ENCODE assay signal across 37 cellular contexts in the genomic region with DNA sequence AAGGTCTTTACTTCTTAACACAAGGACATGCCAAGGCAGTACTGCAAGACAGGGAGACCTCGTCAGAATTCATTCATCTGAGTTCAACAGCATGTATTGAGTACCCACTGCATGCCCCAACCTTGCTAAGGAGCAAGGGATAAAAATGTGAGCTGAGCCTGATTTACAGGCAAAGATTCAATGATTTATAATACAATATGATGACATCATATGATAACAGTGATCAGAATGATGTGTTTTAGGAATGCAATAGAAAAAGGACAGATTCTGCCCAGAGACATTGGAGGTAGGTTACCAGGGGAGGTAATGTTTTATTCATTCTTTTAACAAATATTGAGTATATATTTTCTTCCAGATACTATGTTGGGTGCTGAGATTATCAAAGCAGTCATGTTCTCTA.
DNase-seq lines count a peak whose midpoint lies in the region; ATAC-seq, FAIRE-seq and TF ChIP-seq lines count a peak whose summit lies in the region.
"Had no signal": no experiment of that assay in that cellular context is flagged by ENCODE, and none has a peak within 500 bp of the region (broad histone marks: within the 10 kb centered on the region; RNA-seq: fewer than 3 reads in every experiment).

No MANE protein-coding gene starts in this region.

- H3K36me3 Mint-ChIP-seq in activated CD8-positive, alpha-beta T cell treated with anti-CD3 and anti-CD28 coated beads for 36 hours (ENCODE audit: low read depth) = no peaks in the 10 kb centered on the region
- H3K36me3 Mint-ChIP-seq: CD14-positive monocyte; CD4-positive, alpha-beta memory T cell; CD4-positive, CD25-positive, alpha-beta regulatory T cell; CD8-positive, alpha-beta memory T cell; CD8-positive, alpha-beta T cell had no signal

- H3K9me3 Mint-ChIP-seq in activated CD8-positive, alpha-beta T cell treated with anti-CD3 and anti-CD28 coated beads for 36 hours = no peaks in the 10 kb centered on the region
- H3K9me3 Mint-ChIP-seq: CD14-positive monocyte; CD4-positive, alpha-beta T cell; CD4-positive, CD25-positive, alpha-beta regulatory T cell; CD8-positive, alpha-beta memory T cell; CD8-positive, alpha-beta T cell had no signal

- DNase-seq in HepG2 (ENCODE audit: low spot score) = no peak
- no peak for DNase-seq in right lobe of liver
- no peak for DNase-seq in SJCRH30
- DNase-seq in GM12878 (ENCODE audit: low read depth, low spot score) = no peak
- DNase-seq in activated T-cell treated with anti-CD3 and anti-CD28 coated beads, Interleukin-2, amount 50 U/mL, for 48 hours = no peak
- DNase-seq in Right ventricle myocardium inferior (ENCODE audit: missing footprints) = no peak
- DNase-seq in activated CD8-positive, alpha-beta T cell treated with anti-CD3 and anti-CD28 coated beads for 36 hours = no peak
- DNase-seq: 8988T; ACHN; AML-193; BE2C; C1 segment of cervical spinal cord; Caco-2; Calu3; CD4-positive, alpha-beta memory T cell; CD4-positive, alpha-beta T cell; CD4-positive, CD25-positive, alpha-beta regulatory T cell; CD8-positive, alpha-beta memory T cell; CD8-positive, alpha-beta T cell; COR-L47; DMS 273 treated with DMSO at 0.1 percent for 48 hours; DMS153; DMS53; DMS79; DMS79 treated with DMSO at 0.1 percent for 48 hours; DND-41; EL had no signal

- H2AFZ ChIP-seq in HepG2 (ENCODE audit: low read length) (no peak overlapping the region), GM12878 (ENCODE audit: control insufficient read depth, low read depth, low read length) (no peak overlapping the region)

- intact Hi-C loops in HepG2 (cut with micrococcal nuclease; ENCODE audit: unreplicated experiment) (no loop called here), right lobe of liver (cut with DNase I) (no loop called here), GM12878 (cut with micrococcal nuclease; ENCODE audit: unreplicated experiment) (no loop called here), Right ventricle myocardium inferior (cut with DNase I) (loop anchor here (10.0 kb wide), 1 partner anchor 128 kb away; no protein-coding TSS in a partner anchor)
- intact Hi-C loops in activated CD8-positive, alpha-beta T cell treated with anti-CD3 and anti-CD28 coated beads for 36 hours (cut with micrococcal nuclease) = no loop called here

- no peaks in the 10 kb centered on the region for H4K20me1 ChIP-seq in HepG2 (ENCODE audit: insufficient read depth, low read length)
- H4K20me1 ChIP-seq in GM12878 (ENCODE audit: control insufficient read depth, insufficient read depth) = no peaks in the 10 kb centered on the region
- H4K20me1 ChIP-seq: BLaER1; BLaER1 treated with 17β-estradiol and CSF1 and Interleukin-3, amounts not matched to agents 10 nM and 100 nM had no signal

- POLR2A ChIA-PET in HepG2 (lab: Yijun Ruan, JAX) (no interaction called here), HEK293 (lab: Yijun Ruan, JAX) (interaction anchor here (0.6 kb wide), 1 partner anchor 1266 kb away, joined by 3 read pairs; no protein-coding TSS in a partner anchor), GM12878 (lab: Charles Lee) (interaction anchor here (0.6 kb wide), 1 partner anchor 645 kb away, joined by 7 read pairs; no protein-coding TSS in a partner anchor)
- POLR2A ChIA-PET in activated CD8-positive, alpha-beta T cell treated with anti-CD3 and anti-CD28 coated beads for 36 hours (lab: Charles Lee) = no interaction called here

- H3K27me3 ChIP-seq in HepG2 (ENCODE audit: control insufficient read depth in 1 of 2, insufficient read depth in 2 of 2, low read length in 2 of 2) (peaks cover 0 to 3% of the 10 kb centered on the region in 2 experiments; a peak in 2 of 5 replicates), right lobe of liver (no peaks in the 10 kb centered on the region), SJCRH30 (no peaks in the 10 kb centered on the region), GM12878 (replicated peaks in 1 of 2; ENCODE audit: control insufficient read depth in 2 of 2, insufficient read depth in 2 of 2, low read length in 1 of 2) (no peaks in the 10 kb centered on the region)
- H3K27me3 ChIP-seq: BE2C; BLaER1; BLaER1 treated with 17β-estradiol and CSF1 and Interleukin-3, amounts not matched to agents 10 nM and 100 nM had no signal

- SMC1A ChIA-PET in GM12878 (lab: Charles Lee; ENCODE audit: uncharacterized antibody, unreplicated experiment) = interaction anchor here (0.7 to 1.5 kb wide), 3 partner anchors 14 to 226 kb away, joined by 3 to 4 read pairs (median 3); no protein-coding TSS in a partner anchor

- in situ Hi-C loops in HepG2 (cut with HindIII; ENCODE audit: extremely low pct_ligation_motif_present, low pct_unique_long_range_greater_than_20kb) = no loop called here
- in situ Hi-C loops in GM12878 (cut with MboI) = no loop called here

- H3K27ac Mint-ChIP-seq in activated CD8-positive, alpha-beta T cell treated with anti-CD3 and anti-CD28 coated beads for 36 hours = no peak overlapping the region
- H3K27ac Mint-ChIP-seq: B cell; CD14-positive monocyte; CD4-positive, alpha-beta memory T cell; CD4-positive, alpha-beta T cell; CD4-positive, CD25-positive, alpha-beta regulatory T cell; CD8-positive, alpha-beta memory T cell; CD8-positive, alpha-beta T cell had no signal

- no peak overlapping the region for H3K4me3 Mint-ChIP-seq in activated CD8-positive, alpha-beta T cell treated with anti-CD3 and anti-CD28 coated beads for 36 hours
- H3K4me3 Mint-ChIP-seq: B cell; CD14-positive monocyte; CD4-positive, alpha-beta memory T cell; CD4-positive, alpha-beta T cell; CD4-positive, CD25-positive, alpha-beta regulatory T cell; CD8-positive, alpha-beta memory T cell; CD8-positive, alpha-beta T cell had no signal

- RAD21 ChIA-PET in GM12878 (lab: Charles Lee; ENCODE audit: unreplicated experiment) = no interaction called here

- FAIRE-seq in HepG2 (lab: Jason Lieb, UNC) = no peak
- no peak for FAIRE-seq in GM12878 (lab: Jason Lieb, UNC)
- FAIRE-seq: A204.1, A549, D721Med had no signal

- TF ChIP-seq CTCF in HepG2 (CRISPR knock-in tag; IDR thresholded peaks at IDR 0.05) (no peak), right lobe of liver (IDR thresholded peaks at IDR 0.05) (no peak), HEK293 (tag by site-specific recombination; IDR thresholded peaks at IDR 0.05) (no peak), GM12878 (IDR thresholded peaks at IDR 0.05 in 2 of 3, conservative IDR thresholded peaks at IDR 0.05 in 1 of 3; ENCODE audit: control insufficient read depth in 2 of 3, extremely low read depth in 1 of 3, insufficient read depth in 1 of 3, low read depth in 3 of 3, low read length in 3 of 3) (no peak)
- TF ChIP-seq CTCF in activated CD8-positive, alpha-beta T cell treated with anti-CD3 and anti-CD28 coated beads for 36 hours (IDR thresholded peaks at IDR 0.05) = no peak

- peaks cover 3% of the 10 kb centered on the region for H3K27me3 Mint-ChIP-seq in activated CD8-positive, alpha-beta T cell treated with anti-CD3 and anti-CD28 coated beads for 36 hours

- no peak for TF ChIP-seq RAD21 in HepG2 (CRISPR knock-in tag; IDR thresholded peaks at IDR 0.05)
- TF ChIP-seq RAD21 in GM12878 (IDR thresholded peaks at IDR 0.05; ENCODE audit: insufficient read depth, low read depth, low read length) = no peak

- H3K79me2 ChIP-seq in HepG2 (ENCODE audit: insufficient read depth, low read length) (no peaks in the 10 kb centered on the region), GM12878 (ENCODE audit: control insufficient read depth, insufficient read depth, low read length) (no peaks in the 10 kb centered on the region)

- H3K27ac ChIP-seq in HepG2 (ENCODE audit: extremely low read length, insufficient read depth, low read length) (no peak overlapping the region), right lobe of liver (no peak overlapping the region), HEK293 (ENCODE audit: extremely low read depth, low read depth, low read length) (no peak overlapping the region), SJCRH30 (peak overlapping the region; percentile 82), GM12878 (ENCODE audit: control insufficient read depth, insufficient read depth) (no peak overlapping the region)
- H3K27ac ChIP-seq: 22Rv1; A549; BLaER1; BLaER1 treated with 17β-estradiol and CSF1 and Interleukin-3, amounts not matched to agents 10 nM and 100 nM; C4-2B had no signal

- BruUV-seq in HepG2 (replicated peaks; lab: Mats Ljungman, UMichigan) = no TSS peak
- BruUV-seq in GM12878 (replicated peaks; lab: Mats Ljungman, UMichigan) = no TSS peak

- H3K9ac ChIP-seq in HepG2 (ENCODE audit: insufficient read depth, low read depth, low read length) (no peak overlapping the region), GM12878 (ENCODE audit: control insufficient read depth, insufficient read depth, low read length) (no peak overlapping the region)
- H3K9ac ChIP-seq: BLaER1; BLaER1 treated with 17β-estradiol and CSF1 and Interleukin-3, amounts not matched to agents 10 nM and 100 nM had no signal

- H3K4me3 ChIP-seq in HepG2 (replicated peaks in 1 of 3; ENCODE audit: insufficient read depth in 1 of 3, low read depth in 2 of 3, low read length in 3 of 3) (no peak overlapping the region), right lobe of liver (no peak overlapping the region), HEK293 (ENCODE audit: low read depth, low read length) (no peak overlapping the region), SJCRH30 (no peak overlapping the region), GM12878 (no peak overlapping the region)
- H3K4me3 ChIP-seq: A549; BLaER1; BLaER1 treated with 17β-estradiol and CSF1 and Interleukin-3, amounts not matched to agents 10 nM and 100 nM had no signal

- TF ChIP-seq POLR2A in HepG2 (IDR thresholded peaks at IDR 0.05; ENCODE audit: insufficient read depth in 1 of 2, low read depth in 2 of 2, low read length in 2 of 2) (no peak), right lobe of liver (IDR thresholded peaks at IDR 0.05) (no peak), GM12878 (IDR thresholded peaks at IDR 0.05; ENCODE audit: low read depth, low read length) (no peak)

- CTCF ChIA-PET in HepG2 (lab: Yijun Ruan, JAX; ENCODE audit: low intra/inter-chr PET ratio, low total read pairs) (no interaction called here), HEK293 (lab: Yijun Ruan, JAX) (interaction anchor here (0.7 to 2.2 kb wide), 6 partner anchors 14 to 611 kb away, joined by 3 to 7 read pairs (median 6); no protein-coding TSS in a partner anchor), GM12878 (lab: Yijun Ruan, JAX) (interaction anchor here (1.0 to 2.0 kb wide), 2 partner anchors 131 to 609 kb away, joined by 3 to 8 read pairs; no protein-coding TSS in a partner anchor)
- CTCF ChIA-PET in activated CD8-positive, alpha-beta T cell treated with anti-CD3 and anti-CD28 coated beads for 36 hours (lab: Charles Lee) = no interaction called here

- TF ChIP-seq EP300 in HepG2 (IDR thresholded peaks at IDR 0.05; ENCODE audit: low read depth in 2 of 2, low read length in 2 of 2) (no peak), HepG2 (CRISPR knock-in tag; IDR thresholded peaks at IDR 0.05; ENCODE audit: borderline replicate concordance) (no peak), GM12878 (IDR thresholded peaks at IDR 0.05; ENCODE audit: borderline replicate concordance in 1 of 2, control insufficient read depth in 1 of 2, low read depth in 2 of 2, low read length in 2 of 2) (no peak)

- ATAC-seq in HepG2 = no peak
- no peak for ATAC-seq in right lobe of liver
- ATAC-seq in GM12878 = no peak
- ATAC-seq in Right ventricle myocardium inferior = no peak
- no peak for ATAC-seq in activated CD8-positive, alpha-beta T cell treated with anti-CD3 and anti-CD28 coated beads for 36 hours
- ATAC-seq: A549; CD8-positive, alpha-beta T cell had no signal

- peaks cover 6% of the 10 kb centered on the region; the same call in 1 of the 2 replicates for H3K4me1 ChIP-seq in HepG2 (ENCODE audit: insufficient read depth, low read length)
- peaks cover 0 to 6% (median 0%) of the 10 kb centered on the region in 4 donors for H3K4me1 ChIP-seq in right lobe of liver
- peaks cover 7% of the 10 kb centered on the region for H3K4me1 ChIP-seq in HEK293 (ENCODE audit: control insufficient read depth, insufficient read depth, low read length)
- H3K4me1 ChIP-seq in SJCRH30 = peaks cover 79% of the 10 kb centered on the region
- peaks cover 8% of the 10 kb centered on the region; the same call in 1 of the 2 replicates for H3K4me1 ChIP-seq in GM12878 (ENCODE audit: control insufficient read depth, insufficient read depth, low read length)
- H3K4me1 ChIP-seq: BLaER1 had no signal

- H3K36me3 ChIP-seq in HepG2 (replicated peaks in 1 of 2; ENCODE audit: control insufficient read depth in 1 of 2, insufficient read depth in 2 of 2, low read length in 2 of 2) = no peaks in the 10 kb centered on the region
- H3K36me3 ChIP-seq in right lobe of liver = no peaks in the 10 kb centered on the region
- H3K36me3 ChIP-seq in HEK293 (ENCODE audit: control insufficient read depth in 2 of 2, insufficient read depth in 1 of 2, low read length in 2 of 2) = no peaks in the 10 kb centered on the region
- H3K36me3 ChIP-seq in SJCRH30 = no peaks in the 10 kb centered on the region
- H3K36me3 ChIP-seq in GM12878 (ENCODE audit: control insufficient read depth in 2 of 2, insufficient read depth in 2 of 2, low read length in 1 of 2) = no peaks in the 10 kb centered on the region
- H3K36me3 ChIP-seq: BE2C; BLaER1; BLaER1 treated with 17β-estradiol and CSF1 and Interleukin-3, amounts not matched to agents 10 nM and 100 nM had no signal

- H3K4me1 Mint-ChIP-seq in activated CD8-positive, alpha-beta T cell treated with anti-CD3 and anti-CD28 coated beads for 36 hours (ENCODE audit: low read depth) = peaks cover 4% of the 10 kb centered on the region
- H3K4me1 Mint-ChIP-seq: B cell had no signal

- H3K9me3 ChIP-seq in HepG2 (ENCODE audit: low read length) (no peaks in the 10 kb centered on the region), right lobe of liver (no peaks in the 10 kb centered on the region), HEK293 (ENCODE audit: control insufficient read depth, insufficient read depth, low read depth, low read length) (no peaks in the 10 kb centered on the region), SJCRH30 (replicated peaks) (no peaks in the 10 kb centered on the region), GM12878 (replicated peaks; ENCODE audit: control insufficient read depth, insufficient read depth, low read length) (no peaks in the 10 kb centered on the region)
- H3K9me3 ChIP-seq: A549; BE2C; BLaER1; BLaER1 treated with 17β-estradiol and CSF1 and Interleukin-3, amounts not matched to agents 10 nM and 100 nM; Caco-2 had no signal

- 0% methylated on average over 1 of the region's 1 CpG for WGBS in HepG2 (ENCODE audit: low lambda C conversion rate)
- 57% methylated on average over 1 of the region's 1 CpG for WGBS in right lobe of liver (ENCODE audit: insufficient coverage, low coverage, low lambda C conversion rate, missing lambda C conversion rate)
- 5% methylated on average over 1 of the region's 1 CpG for WGBS in GM12878 (ENCODE audit: insufficient coverage, insufficient replicate concordance, low lambda C conversion rate, missing lambda C conversion rate)

- H3K4me2 ChIP-seq in HepG2 (ENCODE audit: low read depth, low read length) (no peak overlapping the region), GM12878 (ENCODE audit: control insufficient read depth, insufficient read depth) (no peak overlapping the region)
- H3K4me2 ChIP-seq: A549; BLaER1; BLaER1 treated with 17β-estradiol and CSF1 and Interleukin-3, amounts not matched to agents 10 nM and 100 nM had no signal

Comparison
In these comparisons a context has a peak if more than half of its experiments do, and no peak if none do; other contexts are left out.
1. CTCF ChIA-PET loops: an anchor here in HEK293 (0.7 to 2.2 kb wide) and GM12878 (1.0 to 2.0 kb wide); none called in HepG2 and activated CD8-positive, alpha-beta T cell treated with anti-CD3 and anti-CD28 coated beads for 36 hours.
2. POLR2A ChIA-PET loops: an anchor here in HEK293 (0.6 kb wide) and GM12878 (0.6 kb wide); none called in HepG2 and activated CD8-positive, alpha-beta T cell treated with anti-CD3 and anti-CD28 coated beads for 36 hours.